ENCODE assay signal across 17 cellular contexts in the genomic region with DNA sequence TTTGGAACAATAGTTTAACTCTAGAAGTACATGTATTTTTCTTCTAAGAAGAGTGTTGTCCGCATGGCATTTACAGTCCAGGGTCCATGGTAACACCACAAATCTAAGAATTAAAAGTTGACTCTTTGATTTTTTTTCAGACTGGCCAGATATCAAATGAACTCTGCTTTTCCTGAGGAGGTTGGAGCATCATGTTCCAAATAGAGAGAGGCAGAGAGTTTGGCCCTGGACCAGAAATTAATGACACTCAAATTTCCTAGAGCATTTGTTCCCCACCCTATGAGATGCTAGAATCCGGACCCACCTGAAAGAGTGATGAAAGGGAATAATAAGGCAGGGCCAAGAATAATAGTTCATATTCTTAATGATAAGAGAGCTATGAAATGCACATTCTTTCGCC.
"Had no signal": no experiment of that assay in that cellular context is flagged by ENCODE, and none has a peak within 500 bp of the region (broad histone marks: within the 10 kb centered on the region; RNA-seq: fewer than 3 reads in every experiment).

No MANE protein-coding gene starts in this region.

- H3K4me3 Mint-ChIP-seq: activated CD8-positive, alpha-beta memory T cell treated with anti-CD3 and anti-CD28 coated beads, Interleukin-2, amount 10 ng/mL, durations not matched to agents 7 days and 5 days; activated naive CD4-positive, alpha-beta T cell treated with anti-CD3 and anti-CD28 coated beads, Interleukin-2, amount 50 U/mL, for 24 hours; activated T-cell treated with anti-CD3 and anti-CD28 coated beads, Interleukin-2, amount 50 U/mL, for 24 hours; neural crest cell; stimulated activated memory B cell treated with anti-CD40 and anti-IgM and Interleukin-4, amounts not matched to agents 10 μg/mL and 1 μg/mL and 100 μg/mL, for 72 hours had no signal

- H3K4me3 ChIP-seq: esophagus squamous epithelium, ovary, upper lobe of right lung had no signal

- H3K27ac Mint-ChIP-seq: activated CD8-positive, alpha-beta memory T cell treated with anti-CD3 and anti-CD28 coated beads, Interleukin-2, amount 10 ng/mL, durations not matched to agents 7 days and 5 days; activated naive CD4-positive, alpha-beta T cell treated with anti-CD3 and anti-CD28 coated beads, Interleukin-2, amount 50 U/mL, for 24 hours; activated T-cell treated with anti-CD3 and anti-CD28 coated beads, Interleukin-2, amount 50 U/mL, for 24 hours; stimulated activated memory B cell treated with anti-CD40 and anti-IgM and Interleukin-4, amounts not matched to agents 10 μg/mL and 1 μg/mL and 100 μg/mL, for 72 hours had no signal

- H3K36me3 ChIP-seq: ovary had no signal

- H3K4me1 ChIP-seq: upper lobe of right lung had no signal

- H3K27me3 Mint-ChIP-seq: activated CD8-positive, alpha-beta memory T cell treated with anti-CD3 and anti-CD28 coated beads, Interleukin-2, amount 10 ng/mL, durations not matched to agents 7 days and 5 days; activated naive CD4-positive, alpha-beta T cell treated with anti-CD3 and anti-CD28 coated beads, Interleukin-2, amount 50 U/mL, for 24 hours; activated T-cell treated with anti-CD3 and anti-CD28 coated beads, Interleukin-2, amount 50 U/mL, for 24 hours; stimulated activated memory B cell treated with anti-CD40 and anti-IgM and Interleukin-4, amounts not matched to agents 10 μg/mL and 1 μg/mL and 100 μg/mL, for 72 hours had no signal

- H3K27me3 ChIP-seq: esophagus squamous epithelium, ovary, upper lobe of right lung had no signal

- H3K36me3 Mint-ChIP-seq: activated CD8-positive, alpha-beta memory T cell treated with anti-CD3 and anti-CD28 coated beads, Interleukin-2, amount 10 ng/mL, durations not matched to agents 7 days and 5 days had no signal

- H3K9me3 Mint-ChIP-seq: activated naive CD4-positive, alpha-beta T cell treated with anti-CD3 and anti-CD28 coated beads, Interleukin-2, amount 50 U/mL, for 24 hours; activated T-cell treated with anti-CD3 and anti-CD28 coated beads, Interleukin-2, amount 50 U/mL, for 24 hours; neural crest cell; stimulated activated memory B cell treated with anti-CD40 and anti-IgM and Interleukin-4, amounts not matched to agents 10 μg/mL and 1 μg/mL and 100 μg/mL, for 72 hours had no signal

- H3K4me1 Mint-ChIP-seq: activated CD8-positive, alpha-beta memory T cell treated with anti-CD3 and anti-CD28 coated beads, Interleukin-2, amount 10 ng/mL, durations not matched to agents 7 days and 5 days; neural crest cell; stimulated activated memory B cell treated with anti-CD40 and anti-IgM and Interleukin-4, amounts not matched to agents 10 μg/mL and 1 μg/mL and 100 μg/mL, for 72 hours had no signal

- H3K9me3 ChIP-seq: esophagus squamous epithelium, ovary, upper lobe of right lung had no signal

- DNase-seq: activated CD4-positive, alpha-beta T cell treated with anti-CD3 and anti-CD28 coated beads for 1 hour; activated CD4-positive, alpha-beta T cell treated with anti-CD3 and anti-CD28 coated beads, Interleukin-2, amount 50 U/mL, for 48 hours; activated CD8-positive, alpha-beta memory T cell treated with anti-CD3 and anti-CD28 coated beads, Interleukin-2, amount 10 ng/mL, durations not matched to agents 7 days and 5 days; activated effector memory CD4-positive, alpha-beta T cell treated with Interleukin-2 at 50 U/mL for 16 hours; activated T-cell treated with anti-CD3 and anti-CD28 coated beads, Interleukin-2, amount 50 U/mL, for 24 hours; amniotic stem cell; esophagus squamous epithelium; foreskin fibroblast; left colon; mesendoderm; ovary; SW 1271; T-helper 9 cell; upper lobe of right lung had no signal

- H3K27ac ChIP-seq: ovary, upper lobe of right lung had no signal

- ATAC-seq: activated CD8-positive, alpha-beta memory T cell treated with anti-CD3 and anti-CD28 coated beads, Interleukin-2, amount 10 ng/mL, durations not matched to agents 7 days and 5 days; left colon; stimulated activated memory B cell treated with anti-CD40 and anti-IgM and Interleukin-4, amounts not matched to agents 10 μg/mL and 1 μg/mL and 100 μg/mL, for 72 hours; upper lobe of right lung had no signal
